Comparison of ENCODE assay signal across 12 cellular contexts in the genomic region with DNA sequence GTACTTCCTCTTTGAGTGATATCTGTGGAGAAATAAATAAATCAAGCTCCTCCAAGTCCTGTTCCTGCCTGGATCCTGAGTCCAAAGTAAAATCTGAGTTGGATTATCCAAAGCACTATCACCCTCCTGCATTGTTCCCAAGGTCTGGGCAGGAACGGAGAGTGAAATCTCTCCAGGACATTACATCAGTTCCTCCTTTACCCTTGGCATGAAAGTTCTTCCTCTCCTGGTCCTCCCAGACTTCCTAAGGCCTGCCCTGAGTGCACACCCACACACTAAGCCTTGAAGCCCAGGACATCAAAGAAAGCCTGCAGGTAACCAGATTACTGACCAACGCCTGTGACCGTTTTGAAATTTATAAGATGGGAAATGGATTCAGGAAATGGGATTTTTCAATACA.
DNase-seq lines count a peak whose midpoint lies in the region; ATAC-seq and TF ChIP-seq lines count a peak whose summit lies in the region.
"Had no signal": no experiment of that assay in that cellular context is flagged by ENCODE, and none has a peak within 500 bp of the region (broad histone marks: within the 10 kb centered on the region; RNA-seq: fewer than 3 reads in every experiment).

No MANE protein-coding gene starts in this region.

- CTCF ChIA-PET in activated CD8-positive, alpha-beta T cell treated with anti-CD3 and anti-CD28 coated beads, Interleukin-2, amount 10 ng/mL, durations not matched to agents 7 days and 5 days (lab: Charles Lee), result interaction anchor here (0.6 kb wide), 1 partner anchor 57 kb away, joined by 3 read pairs; no protein-coding TSS in a partner anchor

- H3K4me3 Mint-ChIP-seq in activated CD8-positive, alpha-beta T cell treated with anti-CD3 and anti-CD28 coated beads, Interleukin-2, amount 10 ng/mL, durations not matched to agents 7 days and 5 days, result no peak overlapping the region
- H3K4me3 Mint-ChIP-seq: activated naive CD8-positive, alpha-beta T cell treated with anti-CD3 and anti-CD28 coated beads for 36 hours; B cell had no signal

- ATAC-seq in Right ventricle myocardium inferior, result peak; percentile 55
- peak; percentile 70 for ATAC-seq in aorta (ENCODE audit: low FRiP score)
- ATAC-seq in GM21360 (IDR thresholded peaks at IDR 0.05; ENCODE audit: unreplicated experiment), result no peak
- no peak for ATAC-seq in activated CD8-positive, alpha-beta T cell treated with anti-CD3 and anti-CD28 coated beads, Interleukin-2, amount 10 ng/mL, durations not matched to agents 7 days and 5 days
- ATAC-seq in GM21825 (IDR thresholded peaks at IDR 0.05; ENCODE audit: unreplicated experiment), result no peak

- peaks cover 21% of the 10 kb centered on the region for H3K4me1 ChIP-seq in osteoblast (ENCODE audit: insufficient read depth, low read length)
- H3K4me1 ChIP-seq in aorta (ENCODE audit: control insufficient read depth in 1 of 2, insufficient read depth in 2 of 2, low read length in 2 of 2), result peaks cover 8 to 15% of the 10 kb centered on the region in 2 donors

- intact Hi-C loops in Right ventricle myocardium inferior (cut with DNase I) (loop anchor here (1.0 to 5.0 kb wide), 3 partner anchors 29 to 215 kb away; a partner anchor contains a TSS), cardiac septum (cut with DNase I) (loop anchor here (2.0 to 5.0 kb wide), 3 partner anchors 21 to 215 kb away; a partner anchor contains a TSS), aorta (cut with DNase I) (no loop called here)

- H3K36me3 ChIP-seq in osteoblast (ENCODE audit: insufficient read depth, low read length), result peaks cover 9% of the 10 kb centered on the region
- H3K36me3 ChIP-seq in aorta (ENCODE audit: control insufficient read depth in 1 of 2, insufficient read depth in 2 of 2, low read length in 1 of 2), result peaks cover 0 to 2% of the 10 kb centered on the region in 2 donors

- 21 to 22% methylated on average over 3 of the region's 3 CpGs for WGBS in aorta, 2 donors

- H4K20me1 ChIP-seq in osteoblast (ENCODE audit: insufficient read depth, low read length), result no peaks in the 10 kb centered on the region

- H3K4me3 ChIP-seq in fibroblast of pulmonary artery (replicated peaks; ENCODE audit: low read depth, low read length) (no peak overlapping the region), osteoblast (ENCODE audit: insufficient read depth, low read length) (no peak overlapping the region), aorta (ENCODE audit: low read length in 2 of 2) (no peak overlapping the region)

- H3K4me2 ChIP-seq in osteoblast (ENCODE audit: insufficient read depth, low read length), result peak overlapping the region; percentile 58

- POLR2A ChIA-PET in activated CD8-positive, alpha-beta T cell treated with anti-CD3 and anti-CD28 coated beads, Interleukin-2, amount 10 ng/mL, durations not matched to agents 7 days and 5 days (lab: Charles Lee), result no interaction called here

- peak overlapping the region; percentile 85 for H3K27ac ChIP-seq in osteoblast (ENCODE audit: low read depth, low read length)
- H3K27ac ChIP-seq in aorta (ENCODE audit: low read depth in 1 of 2, low read length in 2 of 2), result peak overlapping the region; percentile 82 to 97
- H3K27ac ChIP-seq: VCaP had no signal

- no peak overlapping the region for H3K27ac Mint-ChIP-seq in activated CD8-positive, alpha-beta T cell treated with anti-CD3 and anti-CD28 coated beads, Interleukin-2, amount 10 ng/mL, durations not matched to agents 7 days and 5 days
- H3K27ac Mint-ChIP-seq: B cell had no signal

- peaks cover 7% of the 10 kb centered on the region for H3K9me3 Mint-ChIP-seq in activated CD8-positive, alpha-beta T cell treated with anti-CD3 and anti-CD28 coated beads, Interleukin-2, amount 10 ng/mL, durations not matched to agents 7 days and 5 days (ENCODE audit: insufficient read depth)

- TF ChIP-seq CTCF in fibroblast of pulmonary artery (IDR thresholded peaks at IDR 0.05; ENCODE audit: low read length, missing control alignments) (no peak), osteoblast (IDR thresholded peaks at IDR 0.05; ENCODE audit: extremely low read depth, low read depth, low read length) (no peak)

- H3K27me3 Mint-ChIP-seq in activated CD8-positive, alpha-beta T cell treated with anti-CD3 and anti-CD28 coated beads, Interleukin-2, amount 10 ng/mL, durations not matched to agents 7 days and 5 days (ENCODE audit: low read depth), result no peaks in the 10 kb centered on the region
- H3K27me3 Mint-ChIP-seq: activated naive CD8-positive, alpha-beta T cell treated with anti-CD3 and anti-CD28 coated beads for 36 hours; B cell had no signal

- H2AFZ ChIP-seq in osteoblast (ENCODE audit: low read length), result peak overlapping the region; percentile 54

- H3K79me2 ChIP-seq in osteoblast (ENCODE audit: insufficient read depth, low read length), result peaks cover 5% of the 10 kb centered on the region

- peaks cover 2% of the 10 kb centered on the region for H3K4me1 Mint-ChIP-seq in activated CD8-positive, alpha-beta T cell treated with anti-CD3 and anti-CD28 coated beads, Interleukin-2, amount 10 ng/mL, durations not matched to agents 7 days and 5 days (ENCODE audit: low read depth)
- H3K4me1 Mint-ChIP-seq: activated naive CD8-positive, alpha-beta T cell treated with anti-CD3 and anti-CD28 coated beads for 36 hours had no signal

- no peaks in the 10 kb centered on the region for H3K27me3 ChIP-seq in osteoblast (ENCODE audit: insufficient read depth, low read length)
- no peaks in the 10 kb centered on the region for H3K27me3 ChIP-seq in aorta (ENCODE audit: control insufficient read depth in 1 of 2, insufficient read depth in 2 of 2, low read length in 1 of 2)

- H3K9me3 ChIP-seq in osteoblast (ENCODE audit: low read depth, low read length) (peaks cover 4% of the 10 kb centered on the region), aorta (ENCODE audit: control insufficient read depth, low read length) (no peaks in the 10 kb centered on the region)

- DNase-seq in Right ventricle myocardium inferior (ENCODE audit: missing footprints), result no peak
- DNase-seq in cardiac septum (ENCODE audit: low spot score), result no peak
- peak; percentile 71 for DNase-seq in fibroblast of pulmonary artery (ENCODE audit: low read depth)
- no peak for DNase-seq in osteoblast (ENCODE audit: insufficient read length, low spot score, missing footprints)
- DNase-seq in aorta, result no peak
- no peak for DNase-seq in activated CD8-positive, alpha-beta T cell treated with anti-CD3 and anti-CD28 coated beads, Interleukin-2, amount 10 ng/mL, durations not matched to agents 7 days and 5 days
- DNase-seq: activated naive CD8-positive, alpha-beta T cell treated with anti-CD3 and anti-CD28 coated beads for 36 hours; NK-92 treated with Interleukin-12 subunit alpha and Interleukin-12 subunit beta, amount 100 ng/mL, for 24 hours had no signal

- peaks cover 40% of the 10 kb centered on the region for H3K36me3 Mint-ChIP-seq in activated CD8-positive, alpha-beta T cell treated with anti-CD3 and anti-CD28 coated beads, Interleukin-2, amount 10 ng/mL, durations not matched to agents 7 days and 5 days (ENCODE audit: low read depth)

Comparison
In these comparisons a context has a peak if more than half of its experiments do, and no peak if none do; other contexts are left out.
1. ATAC-seq: peak in Right ventricle myocardium inferior (single experiment) and aorta (single experiment); none in GM21360 (single experiment), activated CD8-positive, alpha-beta T cell treated with anti-CD3 and anti-CD28 coated beads, Interleukin-2, amount 10 ng/mL, durations not matched to agents 7 days and 5 days (single experiment) and GM21825 (single experiment).
2. intact Hi-C loops: an anchor here in Right ventricle myocardium inferior (1.0 to 5.0 kb wide) and cardiac septum (2.0 to 5.0 kb wide); none called in aorta.